24 cellular contexts compared by ENCODE assay signal in genomic region chr7:1301054-1301811, GRCh38.
DNase-seq lines count a peak whose midpoint lies in the region; ATAC-seq, FAIRE-seq and TF ChIP-seq lines count a peak whose summit lies in the region.
"Had no signal": no experiment of that assay in that cellular context is flagged by ENCODE, and none has a peak within 500 bp of the region (broad histone marks: within the 10 kb centered on the region; RNA-seq: fewer than 3 reads in every experiment).

No MANE protein-coding gene starts in this region.

- TF ChIP-seq RAD21 in SK-N-SH (IDR thresholded peaks at IDR 0.05; ENCODE audit: low read length): no peak

- H3K9me3 ChIP-seq in SK-N-SH (no peaks in the 10 kb centered on the region), endodermal cell (ENCODE audit: control insufficient read depth, low read length) (no peaks in the 10 kb centered on the region)
- H3K9me3 ChIP-seq: HAP-1, SJSA1 had no signal

- no peak for FAIRE-seq in D721Med (lab: Jason Lieb, UNC)

- TF ChIP-seq EP300 in SK-N-SH (IDR thresholded peaks at IDR 0.05; ENCODE audit: borderline replicate concordance in 1 of 2, low read depth in 1 of 2, low read length in 1 of 2): no peak

- POLR2A ChIA-PET in SK-N-SH (lab: Yijun Ruan, JAX): no interaction called here

- CTCF ChIA-PET in SK-N-SH (lab: Yijun Ruan, JAX): interaction anchor here (1.1 to 3.6 kb wide), 4 partner anchors 16 to 131 kb away, joined by 3 to 16 read pairs (median 4); no protein-coding TSS in a partner anchor

- no peaks in the 10 kb centered on the region for H3K9me2 ChIP-seq in SK-N-SH

- no peaks in the 10 kb centered on the region for H3K36me3 ChIP-seq in SK-N-SH (replicated peaks in 1 of 2; ENCODE audit: control insufficient read depth in 1 of 2, insufficient read depth in 2 of 2, low read length in 1 of 2)
- H3K36me3 ChIP-seq in endodermal cell (ENCODE audit: control insufficient read depth, insufficient read depth, low read length): no peaks in the 10 kb centered on the region
- H3K36me3 ChIP-seq: HAP-1, SJSA1 had no signal

- H3K27me3 Mint-ChIP-seq in endodermal cell (ENCODE audit: insufficient read depth) (no peaks in the 10 kb centered on the region), nephron progenitor cell (ENCODE audit: low read depth, poor library complexity) (peaks cover 12% of the 10 kb centered on the region), progenitor cell of endocrine pancreas (peaks cover 25% of the 10 kb centered on the region)

- no peak overlapping the region for H3K4me2 ChIP-seq in SK-N-SH

- peaks cover 86% of the 10 kb centered on the region for H3K27me3 ChIP-seq in SK-N-SH (ENCODE audit: insufficient read depth)
- H3K27me3 ChIP-seq in endodermal cell (ENCODE audit: control insufficient read depth, insufficient read depth, low read length, poor library complexity, severe bottlenecking): no peaks in the 10 kb centered on the region

- H4K20me1 ChIP-seq in SK-N-SH (ENCODE audit: insufficient read depth): no peaks in the 10 kb centered on the region

- no peaks in the 10 kb centered on the region for H3K4me1 ChIP-seq in SK-N-SH (ENCODE audit: control insufficient read depth in 1 of 2, insufficient read depth in 2 of 2, low read depth in 1 of 2, low read length in 1 of 2)
- H3K4me1 ChIP-seq in endodermal cell (ENCODE audit: control insufficient read depth, insufficient read depth, low read length): no peaks in the 10 kb centered on the region
- H3K4me1 ChIP-seq: HAP-1, SJSA1 had no signal

- H3K4me1 Mint-ChIP-seq in endodermal cell (peaks cover 3% of the 10 kb centered on the region), nephron progenitor cell (peaks cover 61% of the 10 kb centered on the region), progenitor cell of endocrine pancreas (ENCODE audit: low read depth) (no peaks in the 10 kb centered on the region)

- DNase-seq in SK-N-SH (peak; percentile 50), D721Med (ENCODE audit: insufficient read length, low spot score) (peak; percentile 69), endodermal cell (peak; percentile 38), nephron progenitor cell (peak; percentile 34), progenitor cell of endocrine pancreas (ENCODE audit: low spot score, unreplicated experiment) (no peak), GM20000 (ENCODE audit: low spot score) (no peak), midbrain (lab: John Stamatoyannopoulos, UW) (no peak)
- DNase-seq: 8988T; DMS 273 treated with DMSO at 0.1 percent for 48 hours; DMS79 treated with DMSO at 0.1 percent for 48 hours; GM23248; KG1; NCI-H1092 treated with DMSO at 0.1 percent for 48 hours; NCI-H1436 treated with DMSO at 0.1 percent for 48 hours; NCI-H1930; NCI-H226; NCI-H524; NCI-H774; NK-92 treated with Interleukin-12 subunit alpha and Interleukin-12 subunit beta, amount 100 ng/mL, for 24 hours had no signal

- no peak for ATAC-seq in SK-N-SH treated with all-trans-retinoic acid at 6 μM for 48 hours

- no peaks in the 10 kb centered on the region for H3K79me2 ChIP-seq in SK-N-SH (ENCODE audit: insufficient read depth)

- H3K4me3 ChIP-seq in SK-N-SH (ENCODE audit: low read depth in 2 of 2, low read length in 1 of 2) (no peak overlapping the region), endodermal cell (ENCODE audit: low read length) (no peak overlapping the region)
- H3K4me3 ChIP-seq: GM23248, HAP-1, SJSA1 had no signal

- no peaks in the 10 kb centered on the region for H3K36me3 Mint-ChIP-seq in endodermal cell (ENCODE audit: low read depth)
- no peaks in the 10 kb centered on the region for H3K36me3 Mint-ChIP-seq in nephron progenitor cell (ENCODE audit: low read depth)
- H3K36me3 Mint-ChIP-seq in progenitor cell of endocrine pancreas (ENCODE audit: insufficient read depth): no peaks in the 10 kb centered on the region

- H2AFZ ChIP-seq in SK-N-SH (ENCODE audit: low read depth): no peak overlapping the region
- H2AFZ ChIP-seq: GM23248 had no signal

- 33% methylated on average over 18 of the region's 21 CpGs for WGBS in SK-N-SH (ENCODE audit: low lambda C conversion rate)
- 89 to 91% methylated on average over 13 to 21 of the region's 21 CpGs for WGBS in endodermal cell (ENCODE audit: insufficient coverage in 1 of 2, insufficient read length in 1 of 2), 2 experiments

- H3K27ac ChIP-seq in SK-N-SH (ENCODE audit: low read depth in 2 of 2, low read length in 1 of 2) (no peak overlapping the region), endodermal cell (ENCODE audit: low read depth, low read length) (no peak overlapping the region)
- H3K27ac ChIP-seq: C4-2B, GM23248, HL-60, SJSA1 had no signal

- TF ChIP-seq CTCF in SK-N-SH (IDR thresholded peaks at IDR 0.05) (no peak), D721Med (IDR thresholded peaks at IDR 0.05; ENCODE audit: insufficient read depth, missing control alignments) (no peak), endodermal cell (conservative IDR thresholded peaks at IDR 0.05) (no peak), nephron progenitor cell (IDR thresholded peaks at IDR 0.05) (no peak), progenitor cell of endocrine pancreas (IDR thresholded peaks at IDR 0.05; ENCODE audit: unreplicated experiment) (no peak), GM20000 (IDR thresholded peaks at IDR 0.05; ENCODE audit: extremely low read depth, missing control alignments) (no peak)

- no peak overlapping the region for H3K4me3 Mint-ChIP-seq in endodermal cell
- no peak overlapping the region for H3K4me3 Mint-ChIP-seq in nephron progenitor cell
- no peak overlapping the region for H3K4me3 Mint-ChIP-seq in progenitor cell of endocrine pancreas (ENCODE audit: low read depth)

- H3K9ac ChIP-seq in SK-N-SH (no peak overlapping the region), endodermal cell (ENCODE audit: extremely low read depth, low read length, poor library complexity, severe bottlenecking) (no peak overlapping the region)
- H3K9ac ChIP-seq: GM23248 had no signal

- peaks cover 3% of the 10 kb centered on the region for H3F3A ChIP-seq in SK-N-SH (replicated peaks; ENCODE audit: insufficient read depth)

- H3K27ac Mint-ChIP-seq in endodermal cell (no peak overlapping the region), nephron progenitor cell (no peak overlapping the region), progenitor cell of endocrine pancreas (no peak overlapping the region)

- no peaks in the 10 kb centered on the region for H3K9me3 Mint-ChIP-seq in endodermal cell
- H3K9me3 Mint-ChIP-seq in nephron progenitor cell: peaks cover 7% of the 10 kb centered on the region
- no peaks in the 10 kb centered on the region for H3K9me3 Mint-ChIP-seq in progenitor cell of endocrine pancreas (ENCODE audit: low read depth)

TF ChIP-seq in SK-N-SH, 30 proteins besides CTCF, POLR2A, EP300 and RAD21 (continues in another document):
- no peak for TF ChIP-seq RCOR1 (IDR thresholded peaks at IDR 0.05; ENCODE audit: low read length)
- TF ChIP-seq MAX (IDR thresholded peaks at IDR 0.05; ENCODE audit: low read depth): no peak
- TF ChIP-seq SIN3A (IDR thresholded peaks at IDR 0.05; ENCODE audit: borderline replicate concordance, low read depth, low read length): no peak
- TF ChIP-seq CHD2 (IDR thresholded peaks at IDR 0.05; ENCODE audit: low read length, partially characterized antibody): no peak
- no peak for TF ChIP-seq FOXJ3 (CRISPR knock-in tag; IDR thresholded peaks at IDR 0.05)
- no peak for TF ChIP-seq GABPA (IDR thresholded peaks at IDR 0.05; ENCODE audit: low read depth)
- TF ChIP-seq NRF1 (IDR thresholded peaks at IDR 0.05; ENCODE audit: low read depth, low read length): no peak
- TF ChIP-seq NFIC (IDR thresholded peaks at IDR 0.05; ENCODE audit: borderline replicate concordance): no peak

TF ChIP-seq in SK-N-SH treated with all-trans-retinoic acid at 6 μM for 48 hours, 23 proteins besides CTCF, POLR2A, EP300 and RAD21 (continues in another document):
- TF ChIP-seq PATZ1 (CRISPR knock-in tag; IDR thresholded peaks at IDR 0.05; ENCODE audit: borderline replicate concordance) (no peak), TCF4 (CRISPR knock-in tag; IDR thresholded peaks at IDR 0.05; ENCODE audit: borderline replicate concordance) (no peak), ZNF8 (CRISPR knock-in tag; IDR thresholded peaks at IDR 0.05) (no peak), CREB5 (CRISPR knock-in tag; IDR thresholded peaks at IDR 0.05; ENCODE audit: low read depth) (no peak), OSR1 (CRISPR knock-in tag; IDR thresholded peaks at IDR 0.05) (no peak), TOX (CRISPR knock-in tag; IDR thresholded peaks at IDR 0.05; ENCODE audit: borderline replicate concordance) (no peak), RARB (CRISPR knock-in tag; IDR thresholded peaks at IDR 0.05) (no peak), ZFP30 (CRISPR knock-in tag; IDR thresholded peaks at IDR 0.05) (no peak), ISL1 (CRISPR knock-in tag; IDR thresholded peaks at IDR 0.05) (no peak)

Comparison
In these comparisons a context has a peak if more than half of its experiments do, and no peak if none do; other contexts are left out.
1. DNase-seq: peak in SK-N-SH (single experiment), D721Med (single experiment), endodermal cell (single experiment) and nephron progenitor cell (single experiment); none in progenitor cell of endocrine pancreas (single experiment), GM20000 (single experiment) and midbrain (single experiment).